Comparison of ENCODE assay signal across 7 cellular contexts in the genomic region with DNA sequence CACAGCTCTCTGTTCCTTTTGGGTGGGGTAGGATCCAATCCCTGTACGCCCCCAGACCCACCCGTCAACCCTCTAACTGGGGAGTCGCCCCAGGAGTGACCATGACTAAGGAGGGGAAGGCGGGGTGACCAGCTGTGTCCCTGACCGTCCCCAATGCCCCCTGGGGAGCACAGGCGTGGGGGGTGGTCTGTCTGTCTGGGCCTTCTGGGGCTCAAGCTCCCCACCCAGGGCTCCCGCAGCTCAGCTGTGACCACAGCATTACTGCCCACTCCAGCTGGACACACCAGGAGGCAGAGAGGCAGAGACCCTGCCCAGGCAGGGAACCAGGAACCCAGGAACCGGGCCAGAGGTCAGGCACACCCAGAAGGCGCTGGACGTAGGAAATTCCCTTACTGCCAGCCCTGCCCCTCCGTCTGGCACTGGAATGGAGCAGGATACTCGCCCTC. TPM values are rescaled to one million over a fixed set of nuclear protein-coding genes. Genes with fewer than 3 reads are reported as not detected.
A peak's percentile ranks its signal among the peaks of the same experiment; 100 is the strongest.
DNase-seq lines count a peak whose midpoint lies in the region; ATAC-seq and TF ChIP-seq lines count a peak whose summit lies in the region.

No MANE protein-coding gene starts in this region.

- peaks cover 4% of the 10 kb centered on the region for H3K4me1 ChIP-seq in iPS-15b (ENCODE audit: control insufficient read depth, insufficient read depth, low read length)

- no peak for ATAC-seq in stimulated activated naive CD8-positive, alpha-beta T cell treated with anti-CD3 and anti-CD28 coated beads, Interleukin-15, amount 100 ng/mL, for 72 hours
- ATAC-seq in HG03175 (IDR thresholded peaks at IDR 0.05; ENCODE audit: unreplicated experiment) (no peak), HG03280 (IDR thresholded peaks at IDR 0.05; ENCODE audit: unreplicated experiment) (no peak)

- H3K9me3 ChIP-seq in iPS-15b (ENCODE audit: control insufficient read depth, insufficient read depth, low read length), result no peaks in the 10 kb centered on the region

- H3K9me3 Mint-ChIP-seq in HFFc6, result no peaks in the 10 kb centered on the region
- H3K9me3 Mint-ChIP-seq in activated T-helper 2 cell treated with anti-CD3 and anti-CD28 coated beads, Interferon-gamma antibody, Interleukin-2, Interleukin-4, amounts not matched to agents 10 μg/mL and 5 μg/mL and 100 μg/mL, durations not matched to agents 14 hours and 24 hours and 36 hours, result no peaks in the 10 kb centered on the region
- no peaks in the 10 kb centered on the region for H3K9me3 Mint-ChIP-seq in stimulated activated naive CD8-positive, alpha-beta T cell treated with anti-CD3 and anti-CD28 coated beads, Interleukin-15, amount 100 ng/mL, for 72 hours

- H3K36me3 ChIP-seq in iPS-15b (ENCODE audit: control insufficient read depth, insufficient read depth, low read length), result peaks cover 23% of the 10 kb centered on the region

- H3K27ac Mint-ChIP-seq in HFFc6, result peak overlapping the region; percentile 53
- H3K27ac Mint-ChIP-seq in activated T-helper 2 cell treated with anti-CD3 and anti-CD28 coated beads, Interferon-gamma antibody, Interleukin-2, Interleukin-4, amounts not matched to agents 10 μg/mL and 5 μg/mL and 100 μg/mL, durations not matched to agents 14 hours and 24 hours and 36 hours, result peak overlapping the region; percentile 28
- H3K27ac Mint-ChIP-seq in stimulated activated naive CD8-positive, alpha-beta T cell treated with anti-CD3 and anti-CD28 coated beads, Interleukin-15, amount 100 ng/mL, for 72 hours, result peak overlapping the region; percentile 59 to 92

- H3K4me3 Mint-ChIP-seq in HFFc6, result peak overlapping the region; percentile 87
- H3K4me3 Mint-ChIP-seq in activated T-helper 2 cell treated with anti-CD3 and anti-CD28 coated beads, Interferon-gamma antibody, Interleukin-2, Interleukin-4, amounts not matched to agents 10 μg/mL and 5 μg/mL and 100 μg/mL, durations not matched to agents 14 hours and 24 hours and 36 hours (ENCODE audit: low read depth), result peak overlapping the region; percentile 80
- peak overlapping the region; percentile 80 to 85 for H3K4me3 Mint-ChIP-seq in stimulated activated naive CD8-positive, alpha-beta T cell treated with anti-CD3 and anti-CD28 coated beads, Interleukin-15, amount 100 ng/mL, for 72 hours

- H3K4me3 ChIP-seq in iPS-15b (ENCODE audit: low read depth, low read length), result peak overlapping the region; percentile 57

- H3K4me1 Mint-ChIP-seq in HFFc6 (ENCODE audit: low read depth), result peaks cover 14% of the 10 kb centered on the region
- H3K4me1 Mint-ChIP-seq in activated T-helper 2 cell treated with anti-CD3 and anti-CD28 coated beads, Interferon-gamma antibody, Interleukin-2, Interleukin-4, amounts not matched to agents 10 μg/mL and 5 μg/mL and 100 μg/mL, durations not matched to agents 14 hours and 24 hours and 36 hours (ENCODE audit: low read depth), result peaks cover 27% of the 10 kb centered on the region
- H3K4me1 Mint-ChIP-seq in stimulated activated naive CD8-positive, alpha-beta T cell treated with anti-CD3 and anti-CD28 coated beads, Interleukin-15, amount 100 ng/mL, for 72 hours, result peaks cover 90% of the 10 kb centered on the region

- no peaks in the 10 kb centered on the region for H3K36me3 Mint-ChIP-seq in HFFc6 (ENCODE audit: low read depth)
- peaks cover 7% of the 10 kb centered on the region for H3K36me3 Mint-ChIP-seq in activated T-helper 2 cell treated with anti-CD3 and anti-CD28 coated beads, Interferon-gamma antibody, Interleukin-2, Interleukin-4, amounts not matched to agents 10 μg/mL and 5 μg/mL and 100 μg/mL, durations not matched to agents 14 hours and 24 hours and 36 hours (ENCODE audit: low read depth)

- H3K27me3 Mint-ChIP-seq in HFFc6 (ENCODE audit: insufficient read depth), result no peaks in the 10 kb centered on the region; the same call in 1 of the 2 replicates
- H3K27me3 Mint-ChIP-seq in activated T-helper 2 cell treated with anti-CD3 and anti-CD28 coated beads, Interferon-gamma antibody, Interleukin-2, Interleukin-4, amounts not matched to agents 10 μg/mL and 5 μg/mL and 100 μg/mL, durations not matched to agents 14 hours and 24 hours and 36 hours (ENCODE audit: low read depth), result no peaks in the 10 kb centered on the region
- no peaks in the 10 kb centered on the region for H3K27me3 Mint-ChIP-seq in stimulated activated naive CD8-positive, alpha-beta T cell treated with anti-CD3 and anti-CD28 coated beads, Interleukin-15, amount 100 ng/mL, for 72 hours

- H3K27me3 ChIP-seq in iPS-15b (ENCODE audit: control insufficient read depth, insufficient read depth, low read length), result no peaks in the 10 kb centered on the region

- intact Hi-C loops in activated T-helper 2 cell treated with anti-CD3 and anti-CD28 coated beads, Interferon-gamma antibody, Interleukin-2, Interleukin-4, amounts not matched to agents 10 μg/mL and 5 μg/mL and 100 μg/mL, durations not matched to agents 14 hours and 24 hours and 36 hours (cut with micrococcal nuclease), result no loop called here

- no peak for DNase-seq in HFFc6
- no peak for DNase-seq in activated T-helper 2 cell treated with anti-CD3 and anti-CD28 coated beads, Interferon-gamma antibody, Interleukin-2, Interleukin-4, amounts not matched to agents 10 μg/mL and 5 μg/mL and 100 μg/mL, durations not matched to agents 14 hours and 24 hours and 36 hours (ENCODE audit: low spot score)
- DNase-seq in stimulated activated naive CD8-positive, alpha-beta T cell treated with anti-CD3 and anti-CD28 coated beads, Interleukin-15, amount 100 ng/mL, for 72 hours, result no peak
- no peak for DNase-seq in activated CD8-positive, alpha-beta memory T cell treated with anti-CD3 and anti-CD28 coated beads, Interleukin-2, amount 50 U/mL, for 4 hours

- H3K9ac ChIP-seq in iPS-15b (ENCODE audit: low read depth, low read length), result peak overlapping the region; percentile 70

- no peak for TF ChIP-seq CTCF in HFFc6 (IDR thresholded peaks at IDR 0.05)

RNA-seq across cellular contexts. Expression of a gene that starts 0.9 kb away (rescaled TPM):
- 100 to 1,000 TPM; 111 to 121 (median 116) TPM for total RNA-seq in HFFc6 (2021; fragmentation: NEBNext Ultra II Directional; extraction: Animal tissue kit (Norgen Biotek cat#: 25700))
- 93.7 and 93.8 TPM in 2 replicates for total RNA-seq in activated T-helper 2 cell treated with anti-CD3 and anti-CD28 coated beads, Interferon-gamma antibody, Interleukin-2, Interleukin-4, amounts not matched to agents 10 μg/mL and 5 μg/mL and 100 μg/mL, durations not matched to agents 14 hours and 24 hours and 36 hours

RNA-seq across cellular contexts. Expression of a gene that starts 33.7 kb away (rescaled TPM):
- 1 to 10 TPM; 2.7 to 3.7 (median 3.3) TPM for total RNA-seq in HFFc6 (2021; fragmentation: NEBNext Ultra II Directional; extraction: Animal tissue kit (Norgen Biotek cat#: 25700))
- total RNA-seq in activated T-helper 2 cell treated with anti-CD3 and anti-CD28 coated beads, Interferon-gamma antibody, Interleukin-2, Interleukin-4, amounts not matched to agents 10 μg/mL and 5 μg/mL and 100 μg/mL, durations not matched to agents 14 hours and 24 hours and 36 hours, result 1.1 and 2.4 TPM in 2 replicates
